In genomic region chr1:89715677-89716076, GRCh38 we compare ENCODE assay signal across 20 cellular contexts.
"Had no signal": no experiment of that assay in that cellular context is flagged by ENCODE, and none has a peak within 500 bp of the region (broad histone marks: within the 10 kb centered on the region; RNA-seq: fewer than 3 reads in every experiment).

No MANE protein-coding gene starts in this region.

- H3K4me1 Mint-ChIP-seq: endodermal cell had no signal

- H3K9me3 Mint-ChIP-seq: endodermal cell; memory B cell; mesothelial cell of epicardium; natural killer cell; neural crest cell; stimulated activated naive B cell treated with anti-CD40 and anti-IgM and Interleukin-4, amounts not matched to agents 10 μg/mL and 1 μg/mL and 100 μg/mL, for 72 hours had no signal

- H3K27me3 Mint-ChIP-seq: memory B cell; stimulated activated naive B cell treated with anti-CD40 and anti-IgM and Interleukin-4, amounts not matched to agents 10 μg/mL and 1 μg/mL and 100 μg/mL, for 72 hours had no signal

- DNase-seq: dermis blood vessel endothelial cell; effector CD4-positive, alpha-beta T cell; endodermal cell; erythroblast; foreskin keratinocyte; head of caudate nucleus; kidney; left cardiac atrium; left ventricle myocardium inferior; lower lobe of right lung; natural killer cell; sigmoid colon; stimulated activated CD4-positive, alpha-beta T cell treated with anti-CD3 and anti-CD28 coated beads, Interleukin-2, amount 100 ng/mL, for 24 hours; stimulated activated CD4-positive, alpha-beta T cell treated with anti-CD3 and anti-CD28 coated beads, Interleukin-4, amount 100 ng/mL, for 4 hours; stimulated activated naive B cell treated with anti-CD40 and anti-IgM and Interleukin-4, amounts not matched to agents 10 μg/mL and 1 μg/mL and 100 μg/mL, for 72 hours; trophoblast cell had no signal

- H3K27ac Mint-ChIP-seq: endodermal cell; memory B cell; mesothelial cell of epicardium; natural killer cell; stimulated activated naive B cell treated with anti-CD40 and anti-IgM and Interleukin-4, amounts not matched to agents 10 μg/mL and 1 μg/mL and 100 μg/mL, for 72 hours had no signal

- H3K36me3 Mint-ChIP-seq: mesothelial cell of epicardium had no signal

- FAIRE-seq: endothelial cell of umbilical vein, kidney had no signal

- H3K4me3 Mint-ChIP-seq: endodermal cell; memory B cell; mesothelial cell of epicardium; natural killer cell; neural crest cell; stimulated activated naive B cell treated with anti-CD40 and anti-IgM and Interleukin-4, amounts not matched to agents 10 μg/mL and 1 μg/mL and 100 μg/mL, for 72 hours had no signal
